ENCODE assay signal across 8 cellular contexts in the genomic region with DNA sequence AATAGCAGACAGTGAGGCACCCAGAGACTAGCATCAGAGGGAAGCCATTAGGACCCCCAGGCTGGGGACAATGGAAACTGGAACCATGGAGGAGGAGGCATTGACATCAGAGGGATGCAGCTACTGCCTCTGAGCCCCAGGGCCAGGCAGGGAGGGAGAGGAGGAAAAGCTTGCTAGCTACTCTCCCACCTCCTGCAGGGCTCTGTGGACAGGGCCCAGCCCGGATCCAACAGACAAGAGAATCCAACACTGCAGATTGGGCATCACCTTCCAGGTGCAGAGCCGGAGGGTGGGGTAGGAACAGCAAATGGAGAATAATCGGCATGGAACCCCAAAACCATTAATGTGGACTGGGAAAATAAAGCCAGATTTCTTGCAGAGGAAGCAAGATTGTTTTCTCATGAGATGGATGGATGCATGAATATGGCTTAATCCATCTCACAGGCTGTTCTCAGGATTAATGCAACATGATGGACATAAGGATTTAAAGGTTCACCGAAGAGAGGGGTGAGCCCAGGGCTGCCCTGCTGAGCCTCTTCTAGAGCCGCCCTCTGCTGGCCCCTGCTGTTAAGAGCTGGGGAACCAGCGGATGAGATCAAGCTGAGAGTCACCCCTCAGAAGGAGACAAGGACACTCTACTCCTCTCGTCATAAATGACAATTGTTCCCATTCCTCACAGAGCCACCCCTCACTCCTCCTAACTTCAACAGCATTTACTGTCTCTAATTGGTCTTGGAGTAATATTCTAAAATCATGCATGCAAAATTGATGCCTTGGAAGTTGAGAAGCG. TPM values are rescaled to one million over a fixed set of nuclear protein-coding genes. Genes with fewer than 3 reads are reported as not detected.
DNase-seq lines count a peak whose midpoint lies in the region; ATAC-seq and TF ChIP-seq lines count a peak whose summit lies in the region.

No MANE protein-coding gene starts in this region.

- peak; percentile 30 for DNase-seq in stimulated activated CD4-positive, alpha-beta T cell treated with anti-CD3 and anti-CD28 coated beads, Interleukin-12 subunit alpha, Interleukin-12 subunit beta, amount 100 ng/mL, for 4 hours
- no peak for DNase-seq in stimulated activated CD4-positive, alpha-beta T cell treated with anti-CD3 and anti-CD28 coated beads, Interleukin-4, amount 100 ng/mL, for 24 hours
- DNase-seq in SW480 (ENCODE audit: low spot score) (peak; percentile 36), cardiac muscle cell (ENCODE audit: low read depth in 1 of 2, low spot score in 1 of 2) (peak; percentile 53 to 62), type B pancreatic cell (ENCODE audit: extremely low spot score, unreplicated experiment) (no peak), dedifferentiated amniotic fluid mesenchymal stem cell (ENCODE audit: extremely low spot score) (no peak)

- H3K4me3 ChIP-seq in cardiac muscle cell: no peak overlapping the region

- no peaks in the 10 kb centered on the region for H3K9me3 ChIP-seq in cardiac muscle cell (ENCODE audit: low read depth)

- H3K4me3 Mint-ChIP-seq in type B pancreatic cell: no peak overlapping the region

- peaks cover 5% of the 10 kb centered on the region for H3K27me3 Mint-ChIP-seq in type B pancreatic cell

- no peak for ATAC-seq in HG03442 (IDR thresholded peaks at IDR 0.05; ENCODE audit: unreplicated experiment)
- ATAC-seq in GM18858 (IDR thresholded peaks at IDR 0.05; ENCODE audit: unreplicated experiment): no peak

- peaks cover 12% of the 10 kb centered on the region for H3K4me1 Mint-ChIP-seq in type B pancreatic cell (ENCODE audit: unreplicated experiment)

- no peak overlapping the region for H3K27ac ChIP-seq in cardiac muscle cell

- H3K9me3 Mint-ChIP-seq in type B pancreatic cell: no peaks in the 10 kb centered on the region

- no peaks in the 10 kb centered on the region for H3K27me3 ChIP-seq in cardiac muscle cell

- TF ChIP-seq CTCF in cardiac muscle cell (IDR thresholded peaks at IDR 0.05; ENCODE audit: low read depth, low read length) (peak; percentile 59), type B pancreatic cell (conservative IDR thresholded peaks at IDR 0.05) (peak; percentile 55)

- H3K27ac Mint-ChIP-seq in type B pancreatic cell: no peak overlapping the region

- no peaks in the 10 kb centered on the region for H3K36me3 Mint-ChIP-seq in type B pancreatic cell

- no peaks in the 10 kb centered on the region for H3K4me1 ChIP-seq in cardiac muscle cell (ENCODE audit: low read depth)

- H3K36me3 ChIP-seq in cardiac muscle cell: no peaks in the 10 kb centered on the region

RNA-seq across cellular contexts. Expression of a gene that starts 48.8 kb away (rescaled TPM):
- total RNA-seq in cardiac muscle cell (0.39 TPM in 1 of 2 replicates, not detected in the other), type B pancreatic cell (ENCODE audit: low replicate concordance) (0.24 TPM in 1 of 2 replicates, not detected in the other)
- polyA plus RNA-seq in cardiac muscle cell: not detected in 2 replicates

RNA-seq across cellular contexts. Expression of a gene that starts 56.6 kb away (rescaled TPM):
- total RNA-seq in cardiac muscle cell (17.1 and 20.7 TPM in 2 replicates), type B pancreatic cell (ENCODE audit: low replicate concordance) (22.8 and 37.4 TPM in 2 replicates)
- 14.3 and 35.8 TPM in 2 replicates for polyA plus RNA-seq in cardiac muscle cell

Comparison
In these comparisons a context has a peak if more than half of its experiments do, and no peak if none do; other contexts are left out.
1. DNase-seq: peak in stimulated activated CD4-positive, alpha-beta T cell treated with anti-CD3 and anti-CD28 coated beads, Interleukin-12 subunit alpha, Interleukin-12 subunit beta, amount 100 ng/mL, for 4 hours (single experiment), SW480 (single experiment) and cardiac muscle cell (2 of 2); none in stimulated activated CD4-positive, alpha-beta T cell treated with anti-CD3 and anti-CD28 coated beads, Interleukin-4, amount 100 ng/mL, for 24 hours (single experiment), type B pancreatic cell (single experiment) and dedifferentiated amniotic fluid mesenchymal stem cell (single experiment).